1 cellular context compared by ENCODE assay signal in genomic region chr10:124952123-124952522, GRCh38.
TF ChIP-seq lines count a peak whose summit lies in the region.

No MANE protein-coding gene starts in this region.

TF ChIP-seq in HEK293, 187 proteins besides CTCF, POLR2A, EP300 and RAD21 (continued from another document and continues in another):
- TF ChIP-seq PATZ1 (tag by site-specific recombination; IDR thresholded peaks at IDR 0.05): no peak
- peak; percentile 76 for TF ChIP-seq ZFHX2 (tag by site-specific recombination; conservative IDR thresholded peaks at IDR 0.05)
- no peak for TF ChIP-seq ZNF610 (tag by site-specific recombination; IDR thresholded peaks at IDR 0.05; ENCODE audit: borderline replicate concordance)
- TF ChIP-seq ZNF366 (tag by site-specific recombination; conservative IDR thresholded peaks at IDR 0.05): 0 out of 2 replicates have a peak, but pooled peaks have one; percentile 17
- TF ChIP-seq ZNF449 (tag by site-specific recombination; IDR thresholded peaks at IDR 0.05): no peak
- TF ChIP-seq ZNF558 (tag by site-specific recombination; IDR thresholded peaks at IDR 0.05): no peak
- no peak for TF ChIP-seq ZNF266 (tag by site-specific recombination; IDR thresholded peaks at IDR 0.05; ENCODE audit: low read depth)
- no peak for TF ChIP-seq ZNF16 (tag by site-specific recombination; IDR thresholded peaks at IDR 0.05; ENCODE audit: low read depth)
- TF ChIP-seq MEIS1 (CRISPR knock-in tag; IDR thresholded peaks at IDR 0.05; ENCODE audit: borderline replicate concordance): no peak
- peak; percentile 87 for TF ChIP-seq ZNF423 (tag by site-specific recombination; IDR thresholded peaks at IDR 0.05)
- no peak for TF ChIP-seq ZNF621 (tag by site-specific recombination; IDR thresholded peaks at IDR 0.05)
- TF ChIP-seq HOXD13 (CRISPR knock-in tag; IDR thresholded peaks at IDR 0.05; ENCODE audit: borderline replicate concordance): no peak
- peak; percentile 72; the same call in 1 of the 2 replicates for TF ChIP-seq TCF7L2 (IDR thresholded peaks at IDR 0.05; ENCODE audit: borderline replicate concordance, low read depth, low read length)
- TF ChIP-seq ZNF792 (tag by site-specific recombination; IDR thresholded peaks at IDR 0.05): no peak
- TF ChIP-seq ZNF510 (tag by site-specific recombination; IDR thresholded peaks at IDR 0.05; ENCODE audit: insufficient replicate concordance): no peak
- TF ChIP-seq ZNF214 (tag by site-specific recombination; IDR thresholded peaks at IDR 0.05; ENCODE audit: borderline replicate concordance): no peak
- no peak for TF ChIP-seq ZNF112 (tag by site-specific recombination; IDR thresholded peaks at IDR 0.05)
- no peak for TF ChIP-seq ZNF555 (tag by site-specific recombination; conservative IDR thresholded peaks at IDR 0.05)
- TF ChIP-seq ZNF48 (tag by site-specific recombination; IDR thresholded peaks at IDR 0.05): no peak
- TF ChIP-seq ZNF843 (tag by site-specific recombination; IDR thresholded peaks at IDR 0.05): peak; percentile 96
- TF ChIP-seq ZNF623 (tag by site-specific recombination; IDR thresholded peaks at IDR 0.05): no peak
- TF ChIP-seq ZBTB10 (tag by site-specific recombination; IDR thresholded peaks at IDR 0.05): no peak
- TF ChIP-seq ZNF645 (tag by site-specific recombination; IDR thresholded peaks at IDR 0.05): no peak
- no peak for TF ChIP-seq ZNF26 (tag by site-specific recombination; IDR thresholded peaks at IDR 0.05)
- peak; percentile 66; the same call in 1 of the 2 replicates for TF ChIP-seq TRIM28 (IDR thresholded peaks at IDR 0.05; ENCODE audit: borderline replicate concordance, low read length)
- peak; percentile 95 for TF ChIP-seq ZSCAN30 (tag by site-specific recombination; IDR thresholded peaks at IDR 0.05)
- peak; percentile 31; the same call in 1 of the 2 replicates for TF ChIP-seq ZBTB44 (tag by site-specific recombination; IDR thresholded peaks at IDR 0.05)
- peak; percentile 90 for TF ChIP-seq PRDM6 (tag by site-specific recombination; IDR thresholded peaks at IDR 0.05)
- no peak for TF ChIP-seq WT1 (tag by site-specific recombination; IDR thresholded peaks at IDR 0.05)
- TF ChIP-seq ZNF514 (tag by site-specific recombination; IDR thresholded peaks at IDR 0.05): no peak
- TF ChIP-seq ZNF501 (tag by site-specific recombination; IDR thresholded peaks at IDR 0.05): no peak
- no peak for TF ChIP-seq ZNF670 (tag by site-specific recombination; IDR thresholded peaks at IDR 0.05; ENCODE audit: low read depth)
- TF ChIP-seq ZNF19 (tag by site-specific recombination; IDR thresholded peaks at IDR 0.05; ENCODE audit: low read depth): no peak
- TF ChIP-seq ZNF24 (tag by site-specific recombination; IDR thresholded peaks at IDR 0.05): no peak
- TF ChIP-seq ZFP41 (tag by site-specific recombination; IDR thresholded peaks at IDR 0.05; ENCODE audit: borderline replicate concordance): no peak
- TF ChIP-seq ZNF10 (tag by site-specific recombination; IDR thresholded peaks at IDR 0.05): no peak
- 0 out of 2 replicates have a peak, but pooled peaks have one; percentile 25 for TF ChIP-seq ZNF561 (tag by site-specific recombination; IDR thresholded peaks at IDR 0.05; ENCODE audit: borderline replicate concordance)
- peak; percentile 18; the same call in 1 of the 2 replicates for TF ChIP-seq ZNF341 (tag by site-specific recombination; IDR thresholded peaks at IDR 0.05; ENCODE audit: low read depth)
- peak; percentile 88 for TF ChIP-seq ZBTB6 (tag by site-specific recombination; IDR thresholded peaks at IDR 0.05)
- peak; percentile 81; the same call in 1 of the 2 replicates for TF ChIP-seq OSR2 (tag by site-specific recombination; IDR thresholded peaks at IDR 0.05)
- peak; percentile 98 for TF ChIP-seq SP7 (tag by site-specific recombination; IDR thresholded peaks at IDR 0.05)
- no peak for TF ChIP-seq ZFP3 (tag by site-specific recombination; IDR thresholded peaks at IDR 0.05; ENCODE audit: low read depth)
- TF ChIP-seq GLIS2 (tag by site-specific recombination; IDR thresholded peaks at IDR 0.05): no peak
- no peak for TF ChIP-seq ZNF518A (tag by site-specific recombination; conservative IDR thresholded peaks at IDR 0.05; ENCODE audit: low read depth)
- TF ChIP-seq KLF1 (tag by site-specific recombination; IDR thresholded peaks at IDR 0.05): peak; percentile 50; the same call in 1 of the 2 replicates
- TF ChIP-seq ZNF596 (tag by site-specific recombination; IDR thresholded peaks at IDR 0.05): 0 out of 2 replicates have a peak, but pooled peaks have one; percentile 30
